ENCODE assay signal across 10 cellular contexts in genomic region chr5:102762828-102763227, GRCh38. TPM values are rescaled to one million over a fixed set of nuclear protein-coding genes. Genes with fewer than 3 reads are reported as not detected.
A peak's percentile ranks its signal among the peaks of the same experiment; 100 is the strongest.
DNase-seq lines count a peak whose midpoint lies in the region; ATAC-seq, FAIRE-seq and TF ChIP-seq lines count a peak whose summit lies in the region.
"Had no signal": no experiment of that assay in that cellular context is flagged by ENCODE, and none has a peak within 500 bp of the region (broad histone marks: within the 10 kb centered on the region; RNA-seq: fewer than 3 reads in every experiment).

No MANE protein-coding gene starts in this region.

- H3K4me3 Mint-ChIP-seq in activated T-helper 1 cell treated with anti-CD3 and anti-CD28 coated beads, Interleukin-12 subunit alpha, Interleukin-12 subunit beta, Interleukin-2, Interleukin-4 antibody, amounts not matched to agents 30 ng/mL and 10 ng/mL and 1 ng/mL, durations not matched to agents 14 hours and 24 hours and 36 hours = peak overlapping the region; percentile 79
- H3K4me3 Mint-ChIP-seq in natural killer cell = peak overlapping the region; percentile 14

- no peak for TF ChIP-seq POLR2A in H54 (IDR thresholded peaks at IDR 0.05; ENCODE audit: low read depth, low read length)

- ATAC-seq in GM21528 (IDR thresholded peaks at IDR 0.05; ENCODE audit: low FRiP score, unreplicated experiment) (peak; percentile 23), natural killer cell (peak in 1 of 3 donors; percentile 43), HG02588 (IDR thresholded peaks at IDR 0.05; ENCODE audit: unreplicated experiment) (no peak)

- DNase-seq in GM12864 (ENCODE audit: low read depth) (no peak), natural killer cell (no peak), AML-193 (lab: John Stamatoyannopoulos, UW) (no peak), NCI-H128 (lab: John Stamatoyannopoulos, UW; ENCODE audit: unreplicated experiment) (no peak), H54 (ENCODE audit: insufficient read length, low spot score) (no peak)
- no peak for DNase-seq in activated T-helper 1 cell treated with anti-CD3 and anti-CD28 coated beads, Interleukin-12 subunit alpha, Interleukin-12 subunit beta, Interleukin-2, Interleukin-4 antibody, amounts not matched to agents 30 ng/mL and 10 ng/mL and 1 ng/mL, durations not matched to agents 14 hours and 24 hours and 36 hours (ENCODE audit: low spot score)
- DNase-seq: MV-4-11; stimulated activated CD4-positive, alpha-beta T cell treated with anti-CD3 and anti-CD28 coated beads, Interleukin-2, amount 100 ng/mL, for 24 hours had no signal

- peaks cover 83% of the 10 kb centered on the region for H3K4me1 Mint-ChIP-seq in activated T-helper 1 cell treated with anti-CD3 and anti-CD28 coated beads, Interleukin-12 subunit alpha, Interleukin-12 subunit beta, Interleukin-2, Interleukin-4 antibody, amounts not matched to agents 30 ng/mL and 10 ng/mL and 1 ng/mL, durations not matched to agents 14 hours and 24 hours and 36 hours (ENCODE audit: low read depth)
- peaks cover 50 to 56% of the 10 kb centered on the region in 2 donors for H3K4me1 Mint-ChIP-seq in natural killer cell

- no peak for TF ChIP-seq CTCF in GM12864 (IDR thresholded peaks at IDR 0.05; ENCODE audit: low read depth, low read length, missing control alignments)
- TF ChIP-seq CTCF in natural killer cell (IDR thresholded peaks at IDR 0.05) = no peak

- FAIRE-seq in H54 (lab: Jason Lieb, UNC) = no peak

- no peaks in the 10 kb centered on the region for H3K27me3 Mint-ChIP-seq in activated T-helper 1 cell treated with anti-CD3 and anti-CD28 coated beads, Interleukin-12 subunit alpha, Interleukin-12 subunit beta, Interleukin-2, Interleukin-4 antibody, amounts not matched to agents 30 ng/mL and 10 ng/mL and 1 ng/mL, durations not matched to agents 14 hours and 24 hours and 36 hours (ENCODE audit: insufficient read depth)
- H3K27me3 Mint-ChIP-seq in natural killer cell (ENCODE audit: low read depth in 2 of 2) = no peaks in the 10 kb centered on the region

- H3K4me3 ChIP-seq in GM12864 (ENCODE audit: low read depth, low read length) = peak overlapping the region; percentile 13; the same call in 1 of the 2 replicates

- no peaks in the 10 kb centered on the region for H3K9me3 Mint-ChIP-seq in activated T-helper 1 cell treated with anti-CD3 and anti-CD28 coated beads, Interleukin-12 subunit alpha, Interleukin-12 subunit beta, Interleukin-2, Interleukin-4 antibody, amounts not matched to agents 30 ng/mL and 10 ng/mL and 1 ng/mL, durations not matched to agents 14 hours and 24 hours and 36 hours
- H3K9me3 Mint-ChIP-seq in natural killer cell = no peaks in the 10 kb centered on the region

- intact Hi-C loops in activated T-helper 1 cell treated with anti-CD3 and anti-CD28 coated beads, Interleukin-12 subunit alpha, Interleukin-12 subunit beta, Interleukin-2, Interleukin-4 antibody, amounts not matched to agents 30 ng/mL and 10 ng/mL and 1 ng/mL, durations not matched to agents 14 hours and 24 hours and 36 hours (cut with micrococcal nuclease) = loop anchor here (1.0 kb wide), 4 partner anchors 8 to 15 kb away; no protein-coding TSS in a partner anchor
- intact Hi-C loops in natural killer cell (cut with micrococcal nuclease) = no loop called here

- H3K36me3 Mint-ChIP-seq in activated T-helper 1 cell treated with anti-CD3 and anti-CD28 coated beads, Interleukin-12 subunit alpha, Interleukin-12 subunit beta, Interleukin-2, Interleukin-4 antibody, amounts not matched to agents 30 ng/mL and 10 ng/mL and 1 ng/mL, durations not matched to agents 14 hours and 24 hours and 36 hours (ENCODE audit: low read depth) = peaks cover 20% of the 10 kb centered on the region
- H3K36me3 Mint-ChIP-seq in natural killer cell = no peaks in the 10 kb centered on the region

- peak overlapping the region; percentile 80 for H3K27ac Mint-ChIP-seq in activated T-helper 1 cell treated with anti-CD3 and anti-CD28 coated beads, Interleukin-12 subunit alpha, Interleukin-12 subunit beta, Interleukin-2, Interleukin-4 antibody, amounts not matched to agents 30 ng/mL and 10 ng/mL and 1 ng/mL, durations not matched to agents 14 hours and 24 hours and 36 hours
- H3K27ac Mint-ChIP-seq in natural killer cell = peak overlapping the region; percentile 3 to 10

RNA-seq across cellular contexts. Expression of gene PAM, which starts 7.7 kb away (rescaled TPM):
- 74.0 and 80.7 TPM in 2 replicates for total RNA-seq in activated T-helper 1 cell treated with anti-CD3 and anti-CD28 coated beads, Interleukin-12 subunit alpha, Interleukin-12 subunit beta, Interleukin-2, Interleukin-4 antibody, amounts not matched to agents 30 ng/mL and 10 ng/mL and 1 ng/mL, durations not matched to agents 14 hours and 24 hours and 36 hours
- 10 to 100 TPM; 67.6 to 79.9 (median 75.3) TPM for total RNA-seq in natural killer cell
